8 cellular contexts compared by ENCODE assay signal in the genomic region with DNA sequence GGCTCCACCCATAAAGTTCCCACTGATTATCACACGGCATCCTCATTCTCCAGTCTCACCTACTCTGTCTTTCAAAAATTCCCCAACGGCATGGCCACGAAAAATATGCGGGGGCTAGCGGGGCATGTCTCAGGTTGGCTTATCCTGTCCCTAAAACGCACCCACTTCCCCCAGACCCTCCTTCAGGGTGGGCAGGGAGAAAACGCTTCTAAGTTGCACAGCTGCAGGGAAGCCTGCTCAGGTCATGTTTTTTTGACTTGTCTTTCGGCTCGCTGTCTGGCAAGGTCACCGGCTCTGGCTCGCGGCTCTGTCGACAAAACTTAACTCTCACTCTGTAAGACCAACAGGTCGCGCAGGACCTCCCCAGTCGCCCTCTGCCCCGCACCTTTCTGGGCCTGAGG. TPM values are rescaled to one million over a fixed set of nuclear protein-coding genes. Genes with fewer than 3 reads are reported as not detected.
DNase-seq lines count a peak whose midpoint lies in the region; ATAC-seq and TF ChIP-seq lines count a peak whose summit lies in the region.

No MANE protein-coding gene starts in this region.

- 1 to 2% methylated on average over 11 to 16 of the region's 17 CpGs for WGBS in esophagus squamous epithelium, 2 donors

- POLR2A ChIA-PET in GM10248 (lab: Yijun Ruan, JAX): interaction anchor here (1.0 to 1.3 kb wide), 2 partner anchors 12 to 19 kb away, joined by 3 to 5 read pairs; no protein-coding TSS in a partner anchor

- H3K4me1 ChIP-seq in HAP-1 (peaks cover 41% of the 10 kb centered on the region), esophagus squamous epithelium (peaks cover 5 to 61% (median 20%) of the 10 kb centered on the region in 3 donors)

- H3K9me3 ChIP-seq in HAP-1 (no peaks in the 10 kb centered on the region), esophagus squamous epithelium (no peaks in the 10 kb centered on the region)

- no peak for DNase-seq in GM10248 (ENCODE audit: extremely low spot score)
- DNase-seq in HAP-1 (ENCODE audit: low spot score in 2 of 2): no peak
- peak; percentile 44 for DNase-seq in SK-N-DZ (ENCODE audit: low spot score)
- DNase-seq in esophagus squamous epithelium (lab: John Stamatoyannopoulos, UW): no peak
- no peak for DNase-seq in skeletal muscle cell (ENCODE audit: low read depth)
- DNase-seq in NCI-H146 (lab: John Stamatoyannopoulos, UW): no peak
- no peak for DNase-seq in AML-193 (lab: John Stamatoyannopoulos, UW)

- H3K36me3 ChIP-seq in HAP-1 (replicated peaks) (no peaks in the 10 kb centered on the region; the same call in 1 of the 2 replicates), esophagus squamous epithelium (no peaks in the 10 kb centered on the region)

- ATAC-seq in HG03460 (IDR thresholded peaks at IDR 0.05; ENCODE audit: unreplicated experiment): no peak

- in situ Hi-C loops in HAP-1 (cut with MboI; ENCODE audit: low sequenced_read_pairs): loop anchor here (5.0 to 10.0 kb wide), 2 partner anchors 135 to 208 kb away; no protein-coding TSS in a partner anchor

- H3K27me3 ChIP-seq in HAP-1 (ENCODE audit: low read depth): peaks cover 8% of the 10 kb centered on the region
- no peaks in the 10 kb centered on the region for H3K27me3 ChIP-seq in esophagus squamous epithelium

- intact Hi-C loops in esophagus squamous epithelium (cut with DNase I): loop anchor here (5.0 kb wide), 2 partner anchors 140 to 210 kb away; no protein-coding TSS in a partner anchor

- TF ChIP-seq CTCF in GM10248 (IDR thresholded peaks at IDR 0.05; ENCODE audit: control extremely low read depth, extremely low read depth, low read depth, missing control alignments) (peak; percentile 6), esophagus squamous epithelium (IDR thresholded peaks at IDR 0.05) (no peak)

- CTCF ChIA-PET in GM10248 (lab: Yijun Ruan, JAX): interaction anchor here (0.6 to 3.3 kb wide), 49 partner anchors 8 to 305 kb away, joined by 3 to 44 read pairs (median 4); no protein-coding TSS in a partner anchor

- H3K27ac ChIP-seq in esophagus squamous epithelium: peak overlapping the region; percentile 86 to 93 (median 92)

- TF ChIP-seq POLR2A in esophagus squamous epithelium (IDR thresholded peaks at IDR 0.05): no peak

- peak overlapping the region; percentile 61 for H3K4me3 ChIP-seq in HAP-1
- peak overlapping the region; percentile 76 to 89 (median 85) for H3K4me3 ChIP-seq in esophagus squamous epithelium
- H3K4me3 ChIP-seq in skeletal muscle cell (ENCODE audit: low read depth, low read length): peak overlapping the region; percentile 87

RNA-seq across cellular contexts. Expression of gene CDK6, which starts 3.8 kb away (rescaled TPM):
- polyA plus RNA-seq in SK-N-DZ (2014; cell fraction: cytosol; rRNA removed): 106 and 115 TPM in 2 replicates
- 61.6 and 71.8 TPM in 2 replicates for polyA plus RNA-seq in SK-N-DZ (2014; cell fraction: nucleus; rRNA removed)
- total RNA-seq in esophagus squamous epithelium: 10 to 100 TPM; 15.6 to 59.2 (median 32.4) TPM
